Comparison of ENCODE assay signal across 18 cellular contexts in genomic region chr7:30923774-30924413, GRCh38. TPM values are rescaled to one million over a fixed set of nuclear protein-coding genes. Genes with fewer than 3 reads are reported as not detected.
A peak's percentile ranks its signal among the peaks of the same experiment; 100 is the strongest.
DNase-seq lines count a peak whose midpoint lies in the region; ATAC-seq, FAIRE-seq and TF ChIP-seq lines count a peak whose summit lies in the region.
"Had no signal": no experiment of that assay in that cellular context is flagged by ENCODE, and none has a peak within 500 bp of the region (broad histone marks: within the 10 kb centered on the region; RNA-seq: fewer than 3 reads in every experiment).

No MANE protein-coding gene starts in this region.

- H3K36me3 Mint-ChIP-seq in chondrocyte (ENCODE audit: low read depth) (peaks cover 1% of the 10 kb centered on the region), nephron progenitor cell (ENCODE audit: low read depth) (no peaks in the 10 kb centered on the region), type B pancreatic cell (no peaks in the 10 kb centered on the region), immature natural killer cell (no peaks in the 10 kb centered on the region)

- no peak for ATAC-seq in Right ventricle myocardium superior (ENCODE audit: poor library complexity)
- ATAC-seq in Right ventricle myocardium inferior = no peak
- ATAC-seq: activated T-helper 17 cell treated with anti-CD3 and anti-CD28 coated beads, Interleukin-2, amount 50 U/mL, for 72 hours; left colon had no signal

- H3K4me3 Mint-ChIP-seq in chondrocyte (ENCODE audit: unreplicated experiment) (no peak overlapping the region), nephron progenitor cell (no peak overlapping the region), type B pancreatic cell (no peak overlapping the region), immature natural killer cell (no peak overlapping the region)
- H3K4me3 Mint-ChIP-seq: activated T-helper 17 cell treated with anti-CD3 and anti-CD28 coated beads, Interleukin-2, amount 50 U/mL, for 72 hours; HFFc6; nephron had no signal

- H3K27ac Mint-ChIP-seq in chondrocyte (ENCODE audit: unreplicated experiment) (no peak overlapping the region), nephron progenitor cell (no peak overlapping the region), type B pancreatic cell (no peak overlapping the region), immature natural killer cell (no peak overlapping the region)
- H3K27ac Mint-ChIP-seq: activated T-helper 17 cell treated with anti-CD3 and anti-CD28 coated beads, Interleukin-2, amount 50 U/mL, for 72 hours; HFFc6; nephron had no signal

- H3K27me3 Mint-ChIP-seq in chondrocyte (ENCODE audit: low read depth) (no peaks in the 10 kb centered on the region), nephron progenitor cell (ENCODE audit: low read depth, poor library complexity) (no peaks in the 10 kb centered on the region), type B pancreatic cell (no peaks in the 10 kb centered on the region), immature natural killer cell (ENCODE audit: low read depth in 3 of 3) (peaks cover 0 to 3% (median 2%) of the 10 kb centered on the region in 3 donors)
- H3K27me3 Mint-ChIP-seq: activated T-helper 17 cell treated with anti-CD3 and anti-CD28 coated beads, Interleukin-2, amount 50 U/mL, for 72 hours had no signal

- peaks cover 25% of the 10 kb centered on the region for H3K4me1 Mint-ChIP-seq in chondrocyte (ENCODE audit: low read depth)
- peaks cover 18% of the 10 kb centered on the region for H3K4me1 Mint-ChIP-seq in nephron progenitor cell
- peaks cover 13% of the 10 kb centered on the region for H3K4me1 Mint-ChIP-seq in type B pancreatic cell (ENCODE audit: unreplicated experiment)
- no peaks in the 10 kb centered on the region for H3K4me1 Mint-ChIP-seq in immature natural killer cell
- H3K4me1 Mint-ChIP-seq: activated T-helper 17 cell treated with anti-CD3 and anti-CD28 coated beads, Interleukin-2, amount 50 U/mL, for 72 hours had no signal

- FAIRE-seq in D721Med (lab: Jason Lieb, UNC) = no peak

- DNase-seq in Right ventricle myocardium superior (peak; percentile 29), Right ventricle myocardium inferior (ENCODE audit: missing footprints) (no peak), chondrocyte (ENCODE audit: low spot score) (peak; percentile 50), nephron progenitor cell (peak; percentile 0), type B pancreatic cell (ENCODE audit: extremely low spot score, unreplicated experiment) (peak; percentile 44), immature natural killer cell (no peak), D721Med (ENCODE audit: insufficient read length, low spot score) (no peak), GF-D8 (lab: John Stamatoyannopoulos, UW) (no peak)
- DNase-seq: DMS 273 treated with DMSO at 0.1 percent for 48 hours; HFFc6; MG63; NK-92 treated with Interleukin-12 subunit alpha and Interleukin-12 subunit beta, amount 100 ng/mL, for 24 hours; trophoblast cell had no signal

- intact Hi-C loops in Right ventricle myocardium superior (cut with DNase I) = no loop called here
- intact Hi-C loops in Right ventricle myocardium inferior (cut with DNase I) = loop anchor here (1.0 kb wide), 1 partner anchor 38 kb away; no protein-coding TSS in a partner anchor

- no peak for TF ChIP-seq CTCF in chondrocyte (IDR thresholded peaks at IDR 0.05)
- no peak for TF ChIP-seq CTCF in nephron progenitor cell (IDR thresholded peaks at IDR 0.05)
- TF ChIP-seq CTCF in type B pancreatic cell (conservative IDR thresholded peaks at IDR 0.05) = no peak
- TF ChIP-seq CTCF in D721Med (IDR thresholded peaks at IDR 0.05; ENCODE audit: insufficient read depth, missing control alignments) = no peak

- H3K9me3 Mint-ChIP-seq in chondrocyte (ENCODE audit: low read depth) (peaks cover 7% of the 10 kb centered on the region), nephron progenitor cell (peaks cover 9% of the 10 kb centered on the region), type B pancreatic cell (no peaks in the 10 kb centered on the region), immature natural killer cell (no peaks in the 10 kb centered on the region)
- H3K9me3 Mint-ChIP-seq: activated T-helper 17 cell treated with anti-CD3 and anti-CD28 coated beads, Interleukin-2, amount 50 U/mL, for 72 hours had no signal

RNA-seq across cellular contexts. Expression of gene AQP1, which starts 12.2 kb away (rescaled TPM):
- 236 TPM for total RNA-seq in Right ventricle myocardium superior
- 284 TPM for total RNA-seq in Right ventricle myocardium inferior
- 3.9 to 18.6 TPM (median 18.0 TPM) in 3 replicates for total RNA-seq in chondrocyte
- total RNA-seq in type B pancreatic cell (ENCODE audit: low replicate concordance) = 1.7 and 6.0 TPM in 2 replicates
- under 1 TPM in 1 of 3 donors, not detected in 2; 0.08 TPM for polyA plus RNA-seq in immature natural killer cell

RNA-seq across cellular contexts. Expression of gene GHRHR, which starts 39.9 kb away (rescaled TPM):
- total RNA-seq in Right ventricle myocardium superior = not detected
- total RNA-seq in Right ventricle myocardium inferior = not detected
- not detected in 3 replicates for total RNA-seq in chondrocyte
- not detected in 2 replicates for total RNA-seq in type B pancreatic cell (ENCODE audit: low replicate concordance)
- polyA plus RNA-seq in immature natural killer cell = not detected
- total RNA-seq: activated T-helper 17 cell treated with anti-CD3 and anti-CD28 coated beads, Interleukin-2, amount 50 U/mL, for 72 hours; glomerular endothelial cell; HFFc6; left colon; SJSA1 had no signal

Comparison
In these comparisons a context has a peak if more than half of its experiments do, and no peak if none do; other contexts are left out.
1. DNase-seq: peak in Right ventricle myocardium superior (single experiment), chondrocyte (single experiment), nephron progenitor cell (single experiment) and type B pancreatic cell (single experiment); none in Right ventricle myocardium inferior (single experiment), immature natural killer cell (0 of 3), D721Med (single experiment) and GF-D8 (single experiment).
2. RNA of gene AQP1, which starts 12.2 kb away (total RNA-seq): 284 TPM in Right ventricle myocardium inferior (single experiment) and 236 TPM in Right ventricle myocardium superior (single experiment); 3.9 to 18.6 TPM in chondrocyte and 1.7 to 6.0 TPM in type B pancreatic cell; every median in the first group is over 10 times any median in the second.